In genomic region chr13:19864339-19865309, GRCh38 we compare ENCODE assay signal across 8 cellular contexts. TPM values are rescaled to one million over a fixed set of nuclear protein-coding genes. Genes with fewer than 3 reads are reported as not detected.
A peak's percentile ranks its signal among the peaks of the same experiment; 100 is the strongest.
DNase-seq lines count a peak whose midpoint lies in the region; ATAC-seq lines count a peak whose summit lies in the region.

No MANE protein-coding gene starts in this region.

- H3K4me2 ChIP-seq in BLaER1, result peak overlapping the region; percentile 77

- H3K36me3 Mint-ChIP-seq in activated CD8-positive, alpha-beta memory T cell treated with anti-CD3 and anti-CD28 coated beads, Interleukin-2, amount 10 ng/mL, durations not matched to agents 7 days and 5 days, result peaks cover 13% of the 10 kb centered on the region

- H4K20me1 ChIP-seq in BLaER1, result peaks cover 18% of the 10 kb centered on the region

- peak overlapping the region; percentile 96 for H3K27ac ChIP-seq in BLaER1

- CTCF ChIA-PET in activated CD8-positive, alpha-beta memory T cell treated with anti-CD3 and anti-CD28 coated beads, Interleukin-2, amount 10 ng/mL, durations not matched to agents 7 days and 5 days (lab: Charles Lee), result interaction anchor here (0.6 to 2.3 kb wide), 8 partner anchors 17 to 254 kb away, joined by 3 to 11 read pairs (median 4); partner anchors contain the start of gene PSPC1

- H3K4me3 Mint-ChIP-seq in activated CD8-positive, alpha-beta memory T cell treated with anti-CD3 and anti-CD28 coated beads, Interleukin-2, amount 10 ng/mL, durations not matched to agents 7 days and 5 days, result peak overlapping the region; percentile 91

- DNase-seq in NCI-H774 (lab: John Stamatoyannopoulos, UW) (peak; percentile 2), epidermal melanocyte (ENCODE audit: insufficient read length, low spot score) (peak; percentile 67), midbrain (lab: John Stamatoyannopoulos, UW) (peak; percentile 68)
- peak; percentile 85 for DNase-seq in activated CD8-positive, alpha-beta memory T cell treated with anti-CD3 and anti-CD28 coated beads, Interleukin-2, amount 10 ng/mL, durations not matched to agents 7 days and 5 days
- DNase-seq in stimulated activated CD8-positive, alpha-beta memory T cell treated with anti-CD3 and anti-CD28 coated beads, Interleukin-2, amount 100 ng/mL, for 1 hour (ENCODE audit: low read depth in 2 of 2), result peak; percentile 39 to 50

- H3K4me1 ChIP-seq in BLaER1, result peaks cover 24% of the 10 kb centered on the region

- ATAC-seq in GM19043 (IDR thresholded peaks at IDR 0.05; ENCODE audit: low read depth, unreplicated experiment) (peak; percentile 8), HG03354 (IDR thresholded peaks at IDR 0.05; ENCODE audit: poor library complexity, severe bottlenecking, unreplicated experiment) (peak; percentile 28)
- peak; percentile 37 for ATAC-seq in activated CD8-positive, alpha-beta memory T cell treated with anti-CD3 and anti-CD28 coated beads, Interleukin-2, amount 10 ng/mL, durations not matched to agents 7 days and 5 days

- no peaks in the 10 kb centered on the region for H3K27me3 ChIP-seq in BLaER1

- peaks cover 2% of the 10 kb centered on the region; the same call in 1 of the 2 replicates for H3K36me3 ChIP-seq in BLaER1

- no peaks in the 10 kb centered on the region for H3K9me3 Mint-ChIP-seq in activated CD8-positive, alpha-beta memory T cell treated with anti-CD3 and anti-CD28 coated beads, Interleukin-2, amount 10 ng/mL, durations not matched to agents 7 days and 5 days (ENCODE audit: low read depth)

- no peaks in the 10 kb centered on the region for H3K27me3 Mint-ChIP-seq in activated CD8-positive, alpha-beta memory T cell treated with anti-CD3 and anti-CD28 coated beads, Interleukin-2, amount 10 ng/mL, durations not matched to agents 7 days and 5 days

- peaks cover 35% of the 10 kb centered on the region for H3K4me1 Mint-ChIP-seq in activated CD8-positive, alpha-beta memory T cell treated with anti-CD3 and anti-CD28 coated beads, Interleukin-2, amount 10 ng/mL, durations not matched to agents 7 days and 5 days

- peak overlapping the region; percentile 94 for H3K9ac ChIP-seq in BLaER1

- peak overlapping the region; percentile 85 for H3K4me3 ChIP-seq in BLaER1

- H3K27ac Mint-ChIP-seq in activated CD8-positive, alpha-beta memory T cell treated with anti-CD3 and anti-CD28 coated beads, Interleukin-2, amount 10 ng/mL, durations not matched to agents 7 days and 5 days, result peak overlapping the region; percentile 97

- no peaks in the 10 kb centered on the region for H3K9me3 ChIP-seq in BLaER1

RNA-seq across cellular contexts. Expression of gene ZMYM5, which starts 1.2 kb away (rescaled TPM):
- total RNA-seq in activated CD8-positive, alpha-beta memory T cell treated with anti-CD3 and anti-CD28 coated beads, Interleukin-2, amount 10 ng/mL, durations not matched to agents 7 days and 5 days, result 10 to 100 TPM; 14.3 to 16.9 TPM

Comparison
In these comparisons a context has a peak if more than half of its experiments do, and no peak if none do; other contexts are left out.
1. Peak in every context shown above with its lines: DNase-seq, ATAC-seq, H3K4me3 ChIP-seq and H3K27ac ChIP-seq.
2. DNase-seq: peak in every context shown above with its lines; median percentile 85 in activated CD8-positive, alpha-beta memory T cell treated with anti-CD3 and anti-CD28 coated beads, Interleukin-2, amount 10 ng/mL, durations not matched to agents 7 days and 5 days; 68 in midbrain; 67 in epidermal melanocyte; 44 in stimulated activated CD8-positive, alpha-beta memory T cell treated with anti-CD3 and anti-CD28 coated beads, Interleukin-2, amount 100 ng/mL, for 1 hour; 2 in NCI-H774.